Comparison of ENCODE assay signal across 14 cellular contexts in the genomic region with DNA sequence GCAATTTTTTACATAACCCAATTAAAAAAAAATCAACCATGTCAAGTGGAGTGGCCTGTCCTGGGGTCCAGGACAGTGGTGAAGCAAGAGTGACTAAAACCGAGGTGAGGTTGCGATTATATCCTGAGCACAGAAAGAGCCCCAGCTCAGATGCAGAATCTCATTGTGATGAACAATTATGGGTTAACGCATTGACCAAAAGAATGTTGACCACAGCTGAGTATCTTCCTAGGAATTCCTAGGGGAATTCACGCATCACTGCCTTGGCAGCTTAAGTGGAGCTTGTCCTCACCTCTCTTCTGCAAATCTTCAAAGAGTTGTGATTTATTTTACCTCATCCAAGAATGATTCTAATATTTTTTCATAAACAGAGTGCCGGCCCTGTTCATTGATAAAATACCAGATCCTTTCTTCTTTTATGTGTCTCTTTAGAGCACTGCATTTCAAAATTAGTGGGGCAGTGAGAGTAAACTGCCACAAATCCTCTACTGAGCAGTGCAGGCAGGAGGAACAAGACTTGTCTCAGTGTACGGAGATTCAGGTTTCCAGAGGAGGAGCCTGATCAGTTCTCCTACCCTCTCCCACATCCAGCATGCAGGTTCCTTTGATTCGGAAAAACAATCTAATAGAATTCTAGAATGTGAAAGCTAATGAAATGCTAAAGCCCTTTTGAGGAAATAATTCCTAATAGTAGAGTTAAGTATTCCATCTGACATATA.
A peak's percentile ranks its signal among the peaks of the same experiment; 100 is the strongest.
DNase-seq lines count a peak whose midpoint lies in the region; FAIRE-seq and TF ChIP-seq lines count a peak whose summit lies in the region.
"Had no signal": no experiment of that assay in that cellular context is flagged by ENCODE, and none has a peak within 500 bp of the region (broad histone marks: within the 10 kb centered on the region; RNA-seq: fewer than 3 reads in every experiment).

No MANE protein-coding gene starts in this region.

- no peaks in the 10 kb centered on the region for H3K36me3 Mint-ChIP-seq in astrocyte (ENCODE audit: low read depth, unreplicated experiment)
- H3K36me3 Mint-ChIP-seq: CD14-positive monocyte, IgD-negative memory B cell had no signal

- H3K4me1 ChIP-seq in astrocyte (ENCODE audit: insufficient read depth, low read length) (peaks cover 8% of the 10 kb centered on the region), colonic mucosa (no peaks in the 10 kb centered on the region)

- H3K4me3 ChIP-seq in astrocyte (ENCODE audit: insufficient read depth, low read depth, low read length) (no peak overlapping the region), colonic mucosa (no peak overlapping the region), coronary artery (no peak overlapping the region)

- H3K4me1 Mint-ChIP-seq in astrocyte (ENCODE audit: low read depth, unreplicated experiment): peaks cover 12% of the 10 kb centered on the region
- H3K4me1 Mint-ChIP-seq: CD14-positive monocyte had no signal

- TF ChIP-seq CTCF in astrocyte (IDR thresholded peaks at IDR 0.05; ENCODE audit: insufficient read depth, low read depth, low read length): no peak
- no peak for TF ChIP-seq CTCF in colonic mucosa (IDR thresholded peaks at IDR 0.05)
- no peak for TF ChIP-seq CTCF in coronary artery (IDR thresholded peaks at IDR 0.05)

- DNase-seq in EL (peak; percentile 88), LHCN-M2 (ENCODE audit: low read depth) (peak; percentile 31), astrocyte (ENCODE audit: low read depth) (peak; percentile 92), left kidney (ENCODE audit: low read depth, low spot score) (peak; percentile 57), colonic mucosa (no peak), coronary artery (ENCODE audit: low spot score) (no peak), cerebellar cortex (ENCODE audit: low spot score) (no peak), hypothalamus (lab: John Stamatoyannopoulos, UW) (no peak)
- DNase-seq: activated naive CD4-positive, alpha-beta T cell; erythroblast; NCI-H1436 treated with DMSO at 0.1 percent for 48 hours; occipital lobe had no signal

- no peak overlapping the region for H2AFZ ChIP-seq in astrocyte (ENCODE audit: low read depth, low read length)

- peak overlapping the region; percentile 20 for H3K4me3 Mint-ChIP-seq in astrocyte (ENCODE audit: unreplicated experiment)
- H3K4me3 Mint-ChIP-seq: CD14-positive monocyte, IgD-negative memory B cell had no signal

- no peaks in the 10 kb centered on the region for H3K9me3 ChIP-seq in astrocyte (ENCODE audit: insufficient read depth, low read depth, low read length)
- H3K9me3 ChIP-seq in colonic mucosa: no peaks in the 10 kb centered on the region

- peak overlapping the region; percentile 85 for H3K27ac Mint-ChIP-seq in astrocyte (ENCODE audit: unreplicated experiment)
- H3K27ac Mint-ChIP-seq: CD14-positive monocyte, IgD-negative memory B cell had no signal

- no peaks in the 10 kb centered on the region for H3K79me2 ChIP-seq in astrocyte (ENCODE audit: insufficient read depth, low read length)

- no peak overlapping the region for H3K9ac ChIP-seq in astrocyte (ENCODE audit: low read length)
- H3K9ac ChIP-seq in colonic mucosa (ENCODE audit: low read depth in 2 of 2, low read length in 2 of 2): no peak overlapping the region

- H3K27me3 Mint-ChIP-seq in astrocyte (ENCODE audit: low read depth, unreplicated experiment): no peaks in the 10 kb centered on the region

- H3K9me3 Mint-ChIP-seq in astrocyte (ENCODE audit: unreplicated experiment): peaks cover 3% of the 10 kb centered on the region

- no peaks in the 10 kb centered on the region for H4K20me1 ChIP-seq in astrocyte (ENCODE audit: insufficient read depth, low read length)

- H3K36me3 ChIP-seq in astrocyte (ENCODE audit: insufficient read depth, low read length): no peaks in the 10 kb centered on the region
- no peaks in the 10 kb centered on the region for H3K36me3 ChIP-seq in colonic mucosa

- intact Hi-C loops in colonic mucosa (cut with DNase I): no loop called here

- H3K27me3 ChIP-seq in astrocyte (ENCODE audit: insufficient read depth, low read length) (no peaks in the 10 kb centered on the region), colonic mucosa (no peaks in the 10 kb centered on the region)

- FAIRE-seq in astrocyte (lab: Jason Lieb, UNC): peak; percentile 64

- H3K27ac ChIP-seq in astrocyte (ENCODE audit: low read depth, low read length) (no peak overlapping the region), colonic mucosa (no peak overlapping the region), coronary artery (no peak overlapping the region)

- H3K4me2 ChIP-seq in astrocyte (ENCODE audit: low read length): peak overlapping the region; percentile 31

Comparison
In these comparisons a context has a peak if more than half of its experiments do, and no peak if none do; other contexts are left out.
1. DNase-seq: peak in EL (single experiment), LHCN-M2 (single experiment), astrocyte (single experiment) and left kidney (single experiment); none in colonic mucosa (single experiment), coronary artery (single experiment), cerebellar cortex (single experiment) and hypothalamus (0 of 51).